Comparison of ENCODE assay signal across 9 cellular contexts in the genomic region with DNA sequence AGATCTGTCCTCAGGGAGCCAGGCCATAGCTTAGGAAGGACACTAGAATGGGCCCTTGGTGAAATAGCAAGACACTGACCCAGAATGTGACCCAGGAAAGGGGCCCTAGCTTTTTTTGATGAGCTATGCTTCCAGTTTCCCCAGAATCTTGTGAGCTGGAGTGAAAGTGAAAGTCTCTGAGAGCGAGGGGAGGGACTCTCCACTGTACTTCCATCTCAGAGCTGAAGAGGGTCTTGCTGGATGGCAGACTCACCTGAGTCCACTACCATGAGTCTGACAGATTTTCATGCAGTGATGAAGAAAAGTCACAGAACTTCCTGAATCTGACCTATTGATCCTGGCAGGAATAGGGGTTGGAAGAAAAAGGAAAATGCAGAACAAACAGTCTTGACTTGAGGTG. TPM values are rescaled to one million over a fixed set of nuclear protein-coding genes. Genes with fewer than 3 reads are reported as not detected.
DNase-seq lines count a peak whose midpoint lies in the region; ATAC-seq lines count a peak whose summit lies in the region.
"Had no signal": no experiment of that assay in that cellular context is flagged by ENCODE, and none has a peak within 500 bp of the region (broad histone marks: within the 10 kb centered on the region; RNA-seq: fewer than 3 reads in every experiment).

No MANE protein-coding gene starts in this region.

- peak overlapping the region; percentile 71 for H3K27ac Mint-ChIP-seq in activated T-helper 17 cell treated with anti-CD3 and anti-CD28 coated beads, Interleukin-2, amount 50 U/mL, for 72 hours

- H3K4me1 Mint-ChIP-seq in activated T-helper 17 cell treated with anti-CD3 and anti-CD28 coated beads, Interleukin-2, amount 50 U/mL, for 72 hours = peaks cover 26% of the 10 kb centered on the region

- H3K9me3 Mint-ChIP-seq in activated T-helper 17 cell treated with anti-CD3 and anti-CD28 coated beads, Interleukin-2, amount 50 U/mL, for 72 hours = no peaks in the 10 kb centered on the region

- peak; percentile 48 for ATAC-seq in GM18511 (IDR thresholded peaks at IDR 0.05; ENCODE audit: unreplicated experiment)
- ATAC-seq in HG02884 (IDR thresholded peaks at IDR 0.05; ENCODE audit: unreplicated experiment) = peak; percentile 37
- ATAC-seq in activated T-helper 17 cell treated with anti-CD3 and anti-CD28 coated beads, Interleukin-2, amount 50 U/mL, for 72 hours (replicated peaks) = peak; percentile 25
- ATAC-seq in GM21515 (IDR thresholded peaks at IDR 0.05; ENCODE audit: unreplicated experiment) = no peak
- ATAC-seq in GM21737 (IDR thresholded peaks at IDR 0.05; ENCODE audit: unreplicated experiment) = no peak
- ATAC-seq: body of pancreas had no signal

- no peaks in the 10 kb centered on the region for H3K27me3 Mint-ChIP-seq in activated T-helper 17 cell treated with anti-CD3 and anti-CD28 coated beads, Interleukin-2, amount 50 U/mL, for 72 hours

- DNase-seq in pons (ENCODE audit: low spot score) = peak; percentile 66
- DNase-seq in NCI-H128 (lab: John Stamatoyannopoulos, UW; ENCODE audit: unreplicated experiment) = no peak
- DNase-seq in ureter (ENCODE audit: low spot score) = no peak
- DNase-seq: body of pancreas had no signal

- no peak overlapping the region for H3K4me3 Mint-ChIP-seq in activated T-helper 17 cell treated with anti-CD3 and anti-CD28 coated beads, Interleukin-2, amount 50 U/mL, for 72 hours

- peaks cover 48% of the 10 kb centered on the region for H3K36me3 Mint-ChIP-seq in activated T-helper 17 cell treated with anti-CD3 and anti-CD28 coated beads, Interleukin-2, amount 50 U/mL, for 72 hours (ENCODE audit: low read depth)

RNA-seq across cellular contexts. Expression of a gene that starts 3.1 kb away (rescaled TPM):
- 10 to 100 TPM; 54.0 to 95.9 TPM for total RNA-seq in activated T-helper 17 cell treated with anti-CD3 and anti-CD28 coated beads, Interleukin-2, amount 50 U/mL, for 72 hours
- 14.7 TPM for total RNA-seq in ureter

Comparison
In these comparisons a context has a peak if more than half of its experiments do, and no peak if none do; other contexts are left out.
1. ATAC-seq: peak in GM18511 (single experiment), HG02884 (single experiment) and activated T-helper 17 cell treated with anti-CD3 and anti-CD28 coated beads, Interleukin-2, amount 50 U/mL, for 72 hours (single experiment); none in GM21515 (single experiment) and GM21737 (single experiment).